In genomic region chr9:90825586-90825985, GRCh38 we compare ENCODE assay signal across 18 cellular contexts. TPM values are rescaled to one million over a fixed set of nuclear protein-coding genes. Genes with fewer than 3 reads are reported as not detected.
"Had no signal": no experiment of that assay in that cellular context is flagged by ENCODE, and none has a peak within 500 bp of the region (broad histone marks: within the 10 kb centered on the region; RNA-seq: fewer than 3 reads in every experiment).

No MANE protein-coding gene starts in this region.

- ATAC-seq: activated T-cell treated with anti-CD3 and anti-CD28 coated beads, Interleukin-2, amount 50 U/mL, for 72 hours; esophagus mucosa; stimulated activated naive CD8-positive, alpha-beta T cell treated with anti-CD3 and anti-CD28 coated beads, Interleukin-15, Interleukin-2, amounts not matched to agents 100 U/mL and 50 U/mL, for 24 hours had no signal

- H3K27ac Mint-ChIP-seq: activated CD4-positive, alpha-beta memory T cell treated with anti-CD3 and anti-CD28 coated beads for 36 hours; activated naive CD8-positive, alpha-beta T cell treated with anti-CD3 and anti-CD28 coated beads for 36 hours; activated T-cell treated with anti-CD3 and anti-CD28 coated beads, Interleukin-2, amount 50 U/mL, for 72 hours; nephron had no signal

- H3K4me3 ChIP-seq: dorsolateral prefrontal cortex, left ventricle myocardium inferior, sigmoid colon, testis had no signal

- H3K36me3 ChIP-seq: sigmoid colon had no signal

- H3K4me1 Mint-ChIP-seq: activated naive CD8-positive, alpha-beta T cell treated with anti-CD3 and anti-CD28 coated beads for 36 hours; nephron had no signal

- H3K4me3 Mint-ChIP-seq: activated CD4-positive, alpha-beta memory T cell treated with anti-CD3 and anti-CD28 coated beads for 36 hours; activated naive CD8-positive, alpha-beta T cell treated with anti-CD3 and anti-CD28 coated beads for 36 hours; activated T-cell treated with anti-CD3 and anti-CD28 coated beads, Interleukin-2, amount 50 U/mL, for 72 hours; nephron had no signal

- H3K27ac ChIP-seq: dorsolateral prefrontal cortex, left ventricle myocardium inferior, sigmoid colon, testis had no signal

- H3K27me3 ChIP-seq: sigmoid colon, testis had no signal

- H3K9me3 Mint-ChIP-seq: activated CD4-positive, alpha-beta memory T cell treated with anti-CD3 and anti-CD28 coated beads for 36 hours; activated naive CD8-positive, alpha-beta T cell treated with anti-CD3 and anti-CD28 coated beads for 36 hours had no signal

- H3K36me3 Mint-ChIP-seq: activated CD4-positive, alpha-beta memory T cell treated with anti-CD3 and anti-CD28 coated beads for 36 hours; activated naive CD8-positive, alpha-beta T cell treated with anti-CD3 and anti-CD28 coated beads for 36 hours had no signal

- H3K9me3 ChIP-seq: sigmoid colon, testis had no signal

- DNase-seq: activated CD4-positive, alpha-beta memory T cell treated with anti-CD3 and anti-CD28 coated beads for 36 hours; activated gamma-delta T cell treated with Interleukin-2 at 50 U/mL for 16 hours; activated naive CD8-positive, alpha-beta T cell treated with anti-CD3 and anti-CD28 coated beads for 36 hours; activated T-cell treated with anti-CD3 and anti-CD28 coated beads, Interleukin-2, amount 50 U/mL, for 72 hours; anterior cingulate cortex; dorsolateral prefrontal cortex; head of caudate nucleus; islet precursor cell; left ventricle myocardium inferior; mesenchymal stem cell; sigmoid colon; stimulated activated CD4-positive, alpha-beta T cell treated with anti-CD3 and anti-CD28 coated beads, Interleukin-12 subunit alpha, Interleukin-12 subunit beta, amount 100 ng/mL, for 4 hours; stimulated activated naive CD8-positive, alpha-beta T cell treated with anti-CD3 and anti-CD28 coated beads, Interleukin-15, Interleukin-2, amounts not matched to agents 100 U/mL and 50 U/mL, for 24 hours; testis had no signal

- H3K4me1 ChIP-seq: left ventricle myocardium inferior, sigmoid colon, testis had no signal

RNA-seq across cellular contexts. Expression of gene SYK, which starts 24.0 kb away (rescaled TPM):
- total RNA-seq: activated CD4-positive, alpha-beta memory T cell treated with anti-CD3 and anti-CD28 coated beads for 36 hours; fibroblast of villous mesenchyme; osteoblast had no signal
